ENCODE assay signal across 1 cellular context in genomic region chr11:119014209-119014924, GRCh38.
TF ChIP-seq lines count a peak whose summit lies in the region.

No MANE protein-coding gene starts in this region.

TF ChIP-seq in WTC11, 78 proteins besides CTCF, POLR2A, EP300 and RAD21 (continued from another document):
- TF ChIP-seq ATF6 (CRISPR knock-in tag; IDR thresholded peaks at IDR 0.05) (no peak), PRDM15 (CRISPR knock-in tag; IDR thresholded peaks at IDR 0.05) (no peak), AR (CRISPR knock-in tag; IDR thresholded peaks at IDR 0.05) (peak; percentile 33; the same call in 1 of the 2 replicates), SOX15 (CRISPR knock-in tag; IDR thresholded peaks at IDR 0.05) (no peak), ZMAT4 (CRISPR knock-in tag; IDR thresholded peaks at IDR 0.05) (peak; percentile 55; the same call in 1 of the 2 replicates), NFYB (CRISPR knock-in tag; conservative IDR thresholded peaks at IDR 0.05; ENCODE audit: low read depth) (no peak), IRF2 (CRISPR knock-in tag; IDR thresholded peaks at IDR 0.05; ENCODE audit: borderline replicate concordance, low read depth) (no peak), OVOL2 (CRISPR knock-in tag; IDR thresholded peaks at IDR 0.05; ENCODE audit: borderline replicate concordance) (no peak), TEAD1 (CRISPR knock-in tag; IDR thresholded peaks at IDR 0.05) (0 out of 2 replicates have a peak, but pooled peaks have one; percentile 16)
